ENCODE assay signal across 29 cellular contexts in genomic region chr10:80708808-80709207, GRCh38.
"Had no signal": no experiment of that assay in that cellular context is flagged by ENCODE, and none has a peak within 500 bp of the region (broad histone marks: within the 10 kb centered on the region; RNA-seq: fewer than 3 reads in every experiment).

No MANE protein-coding gene starts in this region.

- H3K9ac ChIP-seq: neural progenitor cell, parathyroid adenoma had no signal

- H3K27ac ChIP-seq: neural progenitor cell, ovary, parathyroid adenoma, psoas muscle, skin epidermis, spleen, thoracic aorta, thyroid gland, tibial nerve, upper lobe of left lung, uterus had no signal

- H3K4me2 ChIP-seq: neural progenitor cell, smooth muscle cell had no signal

- DNase-seq: naive thymus-derived CD4-positive, alpha-beta T cell; natural killer cell; occipital lobe; ovary; posterior cingulate gyrus; psoas muscle; right cardiac atrium; spleen; stimulated activated CD4-positive, alpha-beta T cell treated with anti-CD3 and anti-CD28 coated beads, Interleukin-12 subunit alpha, Interleukin-12 subunit beta, amount 100 ng/mL, for 4 hours; stimulated activated CD4-positive, alpha-beta T cell treated with anti-CD3 and anti-CD28 coated beads, Interleukin-1b, Interleukin-23, amount 100 ng/mL, for 48 hours; stimulated activated CD4-positive, alpha-beta T cell treated with anti-CD3 and anti-CD28 coated beads, Interleukin-4, amount 100 ng/mL, for 1 hour; stimulated activated CD4-positive, alpha-beta T cell treated with anti-CD3 and anti-CD28 coated beads, Interleukin-4, amount 100 ng/mL, for 4 hours; stimulated activated CD8-positive, alpha-beta memory T cell treated with anti-CD3 and anti-CD28 coated beads, Interleukin-4, amount 100 ng/mL, for 48 hours; stimulated activated naive CD4-positive, alpha-beta T cell; stimulated activated naive CD8-positive, alpha-beta T cell treated with anti-CD3 and anti-CD28 coated beads, Interleukin-15, amount 100 ng/mL, for 72 hours; stimulated activated naive CD8-positive, alpha-beta T cell treated with anti-CD3 and anti-CD28 coated beads, Interleukin-15, Interleukin-2, amounts not matched to agents 100 U/mL and 50 U/mL, for 24 hours; substantia nigra; thyroid gland; trophoblast cell; upper lobe of left lung; uterus had no signal

- H3K36me3 ChIP-seq: neural progenitor cell, ovary, spleen, thoracic aorta, thyroid gland, tibial nerve, upper lobe of left lung, uterus had no signal

- ATAC-seq: naive thymus-derived CD4-positive, alpha-beta T cell; natural killer cell; psoas muscle; right cardiac atrium; sciatic nerve; stimulated activated memory B cell treated with anti-CD40 and anti-IgM and Interleukin-4, amounts not matched to agents 10 μg/mL and 1 μg/mL and 100 μg/mL, for 72 hours; stimulated activated naive CD8-positive, alpha-beta T cell treated with anti-CD3 and anti-CD28 coated beads, Interleukin-15, amount 100 ng/mL, for 72 hours; stimulated activated naive CD8-positive, alpha-beta T cell treated with anti-CD3 and anti-CD28 coated beads, Interleukin-15, Interleukin-2, amounts not matched to agents 100 U/mL and 50 U/mL, for 24 hours had no signal

- H3K4me1 ChIP-seq: neural progenitor cell, psoas muscle, spleen, thyroid gland, tibial nerve, upper lobe of left lung, uterus had no signal

- H3K4me3 ChIP-seq: neural progenitor cell, ovary, psoas muscle, skin epidermis, smooth muscle cell, spleen, thoracic aorta, thyroid gland, tibial nerve, upper lobe of left lung, uterus had no signal

- H3K27me3 ChIP-seq: neural progenitor cell, ovary, thyroid gland, tibial nerve, upper lobe of left lung, uterus had no signal

- H3K9me3 ChIP-seq: ovary, psoas muscle, thoracic aorta, thyroid gland, tibial nerve, upper lobe of left lung, uterus had no signal

- H2AFZ ChIP-seq: neural progenitor cell, parathyroid adenoma had no signal
